Comparison of ENCODE assay signal across 20 cellular contexts in the genomic region with DNA sequence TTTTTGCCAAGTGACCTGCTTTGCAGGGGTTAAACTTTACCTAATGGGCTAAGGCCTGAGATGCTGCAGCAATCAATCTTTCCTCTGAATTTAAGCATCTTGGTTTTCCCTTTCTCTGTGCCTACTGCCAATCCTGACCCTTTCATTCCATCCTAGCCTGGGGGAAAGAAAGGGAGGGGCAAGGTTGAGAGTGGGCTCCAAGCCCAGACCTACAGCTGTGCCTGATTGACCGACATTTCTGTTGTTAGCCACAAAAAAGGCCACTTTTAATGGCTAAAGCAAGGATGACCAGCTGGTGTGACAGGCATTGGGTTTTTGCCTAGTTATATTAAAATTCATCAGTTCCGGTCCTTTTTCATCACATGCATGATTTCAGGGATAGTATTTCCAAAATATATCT.
"Had no signal": no experiment of that assay in that cellular context is flagged by ENCODE, and none has a peak within 500 bp of the region (broad histone marks: within the 10 kb centered on the region; RNA-seq: fewer than 3 reads in every experiment).

No MANE protein-coding gene starts in this region.

- H3K27ac Mint-ChIP-seq: memory B cell, mesothelial cell of epicardium, natural killer cell had no signal

- H3K4me1 ChIP-seq: foreskin keratinocyte, left ventricle myocardium inferior, lower lobe of right lung, stomach, transverse colon had no signal

- H3K36me3 ChIP-seq: left ventricle myocardium inferior, lower lobe of right lung, ovary, stomach, thoracic aorta, transverse colon had no signal

- H3K36me3 Mint-ChIP-seq: memory B cell, mesothelial cell of epicardium, natural killer cell had no signal

- H3K4me3 ChIP-seq: hepatocyte, left ventricle myocardium inferior, lower lobe of right lung, ovary, stomach, thoracic aorta, transverse colon had no signal

- H3K79me2 ChIP-seq: hepatocyte had no signal

- H3K27ac ChIP-seq: foreskin keratinocyte, hepatocyte, left ventricle myocardium inferior, lower lobe of right lung, ovary, stomach, thoracic aorta, transverse colon had no signal

- H3K4me1 Mint-ChIP-seq: memory B cell, mesothelial cell of epicardium, natural killer cell had no signal

- H3K4me3 Mint-ChIP-seq: memory B cell, mesothelial cell of epicardium, natural killer cell, neural crest cell had no signal

- DNase-seq: dermis blood vessel endothelial cell; foreskin keratinocyte; kidney; left cardiac atrium; left ventricle myocardium inferior; lower lobe of right lung; natural killer cell; nucleus accumbens; ovary; right cardiac atrium; small intestine; stimulated activated CD4-positive, alpha-beta T cell treated with anti-CD3 and anti-CD28 coated beads, Interleukin-12 subunit alpha, Interleukin-12 subunit beta, amount 100 ng/mL, for 4 hours; stimulated activated naive CD4-positive, alpha-beta T cell; stomach; transverse colon had no signal

- H3K27me3 ChIP-seq: hepatocyte, ovary, stomach, transverse colon had no signal

- H3K9me3 Mint-ChIP-seq: mesothelial cell of epicardium had no signal

- H2AFZ ChIP-seq: hepatocyte had no signal

- H3K4me2 ChIP-seq: hepatocyte had no signal

- H3K9me3 ChIP-seq: left ventricle myocardium inferior, lower lobe of right lung, ovary, stomach, thoracic aorta, transverse colon had no signal
